In genomic region chr4:187124311-187124710, GRCh38 we compare ENCODE assay signal across 19 cellular contexts.
"Had no signal": no experiment of that assay in that cellular context is flagged by ENCODE, and none has a peak within 500 bp of the region (broad histone marks: within the 10 kb centered on the region; RNA-seq: fewer than 3 reads in every experiment).

No MANE protein-coding gene starts in this region.

- ATAC-seq: activated CD8-positive, alpha-beta T cell treated with anti-CD3 and anti-CD28 coated beads, Interleukin-2, amount 10 ng/mL, durations not matched to agents 7 days and 5 days; body of pancreas; gastroesophageal sphincter; left colon; mucosa of descending colon; naive thymus-derived CD8-positive, alpha-beta T cell; psoas muscle; stimulated activated memory B cell treated with anti-CD40 and anti-IgM and Interleukin-4, amounts not matched to agents 10 μg/mL and 1 μg/mL and 100 μg/mL, for 72 hours had no signal

- H3K27ac Mint-ChIP-seq: activated CD8-positive, alpha-beta T cell treated with anti-CD3 and anti-CD28 coated beads, Interleukin-2, amount 10 ng/mL, durations not matched to agents 7 days and 5 days; activated naive CD8-positive, alpha-beta T cell; naive thymus-derived CD8-positive, alpha-beta T cell; stimulated activated memory B cell treated with anti-CD40 and anti-IgM and Interleukin-4, amounts not matched to agents 10 μg/mL and 1 μg/mL and 100 μg/mL, for 72 hours; T-helper 1 cell treated with Interleukin-12 subunit alpha and Interleukin-12 subunit beta and Interleukin-4 antibody, amounts not matched to agents 30 μg/mL and 1 μg/mL, for 36 hours had no signal

- H3K4me3 Mint-ChIP-seq: activated CD8-positive, alpha-beta T cell treated with anti-CD3 and anti-CD28 coated beads, Interleukin-2, amount 10 ng/mL, durations not matched to agents 7 days and 5 days; activated naive CD8-positive, alpha-beta T cell; naive thymus-derived CD8-positive, alpha-beta T cell; stimulated activated memory B cell treated with anti-CD40 and anti-IgM and Interleukin-4, amounts not matched to agents 10 μg/mL and 1 μg/mL and 100 μg/mL, for 72 hours; T-helper 1 cell treated with Interleukin-12 subunit alpha and Interleukin-12 subunit beta and Interleukin-4 antibody, amounts not matched to agents 30 μg/mL and 1 μg/mL, for 36 hours had no signal

- H3K4me1 Mint-ChIP-seq: naive thymus-derived CD8-positive, alpha-beta T cell; stimulated activated memory B cell treated with anti-CD40 and anti-IgM and Interleukin-4, amounts not matched to agents 10 μg/mL and 1 μg/mL and 100 μg/mL, for 72 hours had no signal

- H3K36me3 Mint-ChIP-seq: activated naive CD8-positive, alpha-beta T cell; naive thymus-derived CD8-positive, alpha-beta T cell; stimulated activated memory B cell treated with anti-CD40 and anti-IgM and Interleukin-4, amounts not matched to agents 10 μg/mL and 1 μg/mL and 100 μg/mL, for 72 hours had no signal

- H3K4me3 ChIP-seq: body of pancreas, gastroesophageal sphincter, lung, mucosa of descending colon, psoas muscle, SK-N-MC, thyroid gland had no signal

- H3K36me3 ChIP-seq: gastroesophageal sphincter, thyroid gland had no signal

- H3K9me3 ChIP-seq: body of pancreas, gastroesophageal sphincter, mucosa of descending colon, psoas muscle, thyroid gland had no signal

- H3K4me1 ChIP-seq: body of pancreas, gastroesophageal sphincter, psoas muscle, thyroid gland had no signal

- H3K27me3 Mint-ChIP-seq: activated naive CD8-positive, alpha-beta T cell; naive thymus-derived CD8-positive, alpha-beta T cell; stimulated activated memory B cell treated with anti-CD40 and anti-IgM and Interleukin-4, amounts not matched to agents 10 μg/mL and 1 μg/mL and 100 μg/mL, for 72 hours had no signal

- H3K27me3 ChIP-seq: body of pancreas, gastroesophageal sphincter, thyroid gland had no signal

- DNase-seq: activated CD4-positive, alpha-beta T cell treated with anti-CD3 and anti-CD28 coated beads for 48 hours; activated CD8-positive, alpha-beta memory T cell treated with anti-CD3 and anti-CD28 coated beads, Interleukin-2, amount 50 U/mL, for 4 hours; activated CD8-positive, alpha-beta T cell treated with anti-CD3 and anti-CD28 coated beads, Interleukin-2, amount 10 ng/mL, durations not matched to agents 7 days and 5 days; activated gamma-delta T cell treated with Interleukin-2 at 50 U/mL for 16 hours; amniotic stem cell; body of pancreas; central memory CD4-positive, alpha-beta T cell; effector CD8-positive, alpha-beta T cell; left colon; mucosa of descending colon; naive thymus-derived CD8-positive, alpha-beta T cell; psoas muscle; thyroid gland had no signal
